ENCODE assay signal across 29 cellular contexts in genomic region chr13:26226209-26226608, GRCh38.
"Had no signal": no experiment of that assay in that cellular context is flagged by ENCODE, and none has a peak within 500 bp of the region (broad histone marks: within the 10 kb centered on the region; RNA-seq: fewer than 3 reads in every experiment).

No MANE protein-coding gene starts in this region.

- H3K27ac Mint-ChIP-seq: naive thymus-derived CD8-positive, alpha-beta T cell; natural killer cell treated with Interleukin-12 subunit alpha and Interleukin-12 subunit beta and Interleukin-15 and Interleukin-18, amount 100 ng/mL, for 72 hours; nephron progenitor cell; progenitor cell of endocrine pancreas; stimulated activated effector memory CD8-positive, alpha-beta T cell treated with anti-CD3 and anti-CD28 coated beads, Interleukin-12 subunit alpha, Interleukin-12 subunit beta, amount 100 ng/mL, for 72 hours; stimulated activated naive B cell treated with anti-CD40 and anti-IgM and Interleukin-4, amounts not matched to agents 10 μg/mL and 1 μg/mL and 100 μg/mL, for 72 hours; stimulated activated naive CD8-positive, alpha-beta T cell treated with anti-CD3 and anti-CD28 coated beads, Interleukin-15, Interleukin-2, amounts not matched to agents 100 ng/mL and 50 ng/mL, for 24 hours had no signal

- H3K9me3 Mint-ChIP-seq: nephron progenitor cell; neural crest cell; stimulated activated effector memory CD8-positive, alpha-beta T cell treated with anti-CD3 and anti-CD28 coated beads, Interleukin-12 subunit alpha, Interleukin-12 subunit beta, amount 100 ng/mL, for 72 hours; stimulated activated naive B cell treated with anti-CD40 and anti-IgM and Interleukin-4, amounts not matched to agents 10 μg/mL and 1 μg/mL and 100 μg/mL, for 72 hours; stimulated activated naive CD8-positive, alpha-beta T cell treated with anti-CD3 and anti-CD28 coated beads, Interleukin-15, Interleukin-2, amounts not matched to agents 100 ng/mL and 50 ng/mL, for 24 hours had no signal

- H3K9me3 ChIP-seq: ovary, psoas muscle, right lobe of liver, sigmoid colon, stomach, thoracic aorta, thyroid gland, tibial nerve, upper lobe of right lung, uterus had no signal

- H3K9ac ChIP-seq: parathyroid adenoma had no signal

- H3K4me1 ChIP-seq: parathyroid adenoma, thyroid gland, uterus had no signal

- FAIRE-seq: small intestine had no signal

- H2AFZ ChIP-seq: parathyroid adenoma had no signal

- H3K36me3 Mint-ChIP-seq: naive thymus-derived CD8-positive, alpha-beta T cell; natural killer cell treated with Interleukin-12 subunit alpha and Interleukin-12 subunit beta and Interleukin-15 and Interleukin-18, amount 100 ng/mL, for 72 hours had no signal

- H3K79me2 ChIP-seq: parathyroid adenoma had no signal

- H3K36me3 ChIP-seq: ovary, right lobe of liver, sigmoid colon, stomach, thoracic aorta, thyroid gland, tibial nerve, upper lobe of right lung, uterus had no signal

- H3K27me3 ChIP-seq: ovary, right lobe of liver, sigmoid colon, stomach, thyroid gland, tibial nerve, upper lobe of right lung, uterus had no signal

- DNase-seq: naive thymus-derived CD8-positive, alpha-beta T cell; nephron progenitor cell; occipital lobe; ovary; posterior cingulate gyrus; psoas muscle; right cardiac atrium; right lobe of liver; sigmoid colon; small intestine; stimulated activated CD4-positive, alpha-beta T cell treated with anti-CD3 and anti-CD28 coated beads, Interleukin-15, amount 100 ng/mL, for 24 hours; stimulated activated CD4-positive, alpha-beta T cell treated with anti-CD3 and anti-CD28 coated beads, Interleukin-2, amount 100 ng/mL, for 24 hours; stimulated activated CD4-positive, alpha-beta T cell treated with anti-CD3 and anti-CD28 coated beads, Interleukin-2, amount 100 ng/mL, for 48 hours; stimulated activated CD4-positive, alpha-beta T cell treated with anti-CD3 and anti-CD28 coated beads, Interleukin-4, amount 100 ng/mL, for 24 hours; stimulated activated naive B cell treated with anti-CD40 and anti-IgM and Interleukin-4, amounts not matched to agents 10 μg/mL and 1 μg/mL and 100 μg/mL, for 72 hours; stimulated activated naive CD4-positive, alpha-beta T cell treated with Interleukin-2 at 50 U/mL for 16 hours; stomach; thyroid gland; trophoblast cell; upper lobe of right lung; uterus had no signal

- H3K27ac ChIP-seq: ovary, parathyroid adenoma, psoas muscle, right lobe of liver, sigmoid colon, stomach, thoracic aorta, thyroid gland, tibial nerve, upper lobe of right lung, uterus had no signal

- ATAC-seq: naive thymus-derived CD8-positive, alpha-beta T cell; natural killer cell treated with Interleukin-12 subunit alpha and Interleukin-12 subunit beta and Interleukin-15 and Interleukin-18, amount 100 ng/mL, for 72 hours; psoas muscle; right cardiac atrium; right lobe of liver; stimulated activated effector memory CD8-positive, alpha-beta T cell treated with anti-CD3 and anti-CD28 coated beads, Interleukin-12 subunit alpha, Interleukin-12 subunit beta, amount 100 ng/mL, for 72 hours; stimulated activated naive B cell treated with anti-CD40 and anti-IgM and Interleukin-4, amounts not matched to agents 10 μg/mL and 1 μg/mL and 100 μg/mL, for 72 hours; upper lobe of right lung had no signal

- H3K4me3 Mint-ChIP-seq: naive thymus-derived CD8-positive, alpha-beta T cell; natural killer cell treated with Interleukin-12 subunit alpha and Interleukin-12 subunit beta and Interleukin-15 and Interleukin-18, amount 100 ng/mL, for 72 hours; nephron progenitor cell; stimulated activated effector memory CD8-positive, alpha-beta T cell treated with anti-CD3 and anti-CD28 coated beads, Interleukin-12 subunit alpha, Interleukin-12 subunit beta, amount 100 ng/mL, for 72 hours; stimulated activated naive B cell treated with anti-CD40 and anti-IgM and Interleukin-4, amounts not matched to agents 10 μg/mL and 1 μg/mL and 100 μg/mL, for 72 hours; stimulated activated naive CD8-positive, alpha-beta T cell treated with anti-CD3 and anti-CD28 coated beads, Interleukin-15, Interleukin-2, amounts not matched to agents 100 ng/mL and 50 ng/mL, for 24 hours had no signal

- H3K4me3 ChIP-seq: ovary, psoas muscle, right lobe of liver, sigmoid colon, stomach, thoracic aorta, thyroid gland, tibial nerve, upper lobe of right lung, uterus had no signal
